ENCODE assay signal across 9 cellular contexts in genomic region chr7:121278120-121279021, GRCh38. TPM values are rescaled to one million over a fixed set of nuclear protein-coding genes. Genes with fewer than 3 reads are reported as not detected.
DNase-seq lines count a peak whose midpoint lies in the region; ATAC-seq, FAIRE-seq and TF ChIP-seq lines count a peak whose summit lies in the region.
"Had no signal": no experiment of that assay in that cellular context is flagged by ENCODE, and none has a peak within 500 bp of the region (broad histone marks: within the 10 kb centered on the region; RNA-seq: fewer than 3 reads in every experiment).

No MANE protein-coding gene starts in this region.

- BruUV-seq in K562 (replicated peaks; lab: Mats Ljungman, UMichigan) (no TSS peak), HepG2 (replicated peaks; lab: Mats Ljungman, UMichigan) (no TSS peak)

- no peak for TF ChIP-seq CTCF in K562 (IDR thresholded peaks at IDR 0.05 in 2 of 3, conservative IDR thresholded peaks at IDR 0.05 in 1 of 3; ENCODE audit: insufficient read depth in 2 of 3, low read depth in 1 of 3, low read length in 3 of 3)
- no peak for TF ChIP-seq CTCF in HepG2 (CRISPR knock-in tag; IDR thresholded peaks at IDR 0.05)

- DNase-seq in COLO829 (ENCODE audit: low spot score): peak; percentile 72
- peak in 2 of 4 experiments; percentile 39 to 50 for DNase-seq in K562 (ENCODE audit: extremely low read depth in 1 of 4, low spot score in 3 of 4)
- DNase-seq in HepG2 (ENCODE audit: low spot score): no peak
- DNase-seq in left lobe of liver (ENCODE audit: low spot score): no peak
- DNase-seq in aorta: no peak
- DNase-seq in CD1c-positive myeloid dendritic cell (ENCODE audit: extremely low spot score): no peak

- H4K20me1 ChIP-seq in K562 (replicated peaks; ENCODE audit: control insufficient read depth, insufficient read depth, low read length) (no peaks in the 10 kb centered on the region), HepG2 (ENCODE audit: insufficient read depth, low read length) (no peaks in the 10 kb centered on the region)

- in situ Hi-C loops in K562 (cut with MboI): no loop called here
- in situ Hi-C loops in HepG2 (cut with HindIII; ENCODE audit: extremely low pct_ligation_motif_present, low pct_unique_long_range_greater_than_20kb): no loop called here

- WGBS in K562 (ENCODE audit: insufficient coverage, low coverage, missing lambda C conversion rate): 9% methylated on average over 2 of the region's 2 CpGs
- WGBS in HepG2 (ENCODE audit: low lambda C conversion rate): 34% methylated on average over 2 of the region's 2 CpGs
- 47 to 61% methylated on average over 2 of the region's 2 CpGs for WGBS in aorta, 2 donors

- FAIRE-seq in K562 (lab: Jason Lieb, UNC) (no peak), HepG2 (lab: Jason Lieb, UNC) (no peak)

- CTCF ChIA-PET in K562 (lab: Yijun Ruan, JAX; ENCODE audit: low intra/inter-chr PET ratio) (no interaction called here), HepG2 (lab: Yijun Ruan, JAX; ENCODE audit: low intra/inter-chr PET ratio, low total read pairs) (no interaction called here)

- peaks cover 98% of the 10 kb centered on the region for H3K36me3 ChIP-seq in K562 (ENCODE audit: control insufficient read depth, insufficient read depth, low read length)
- no peaks in the 10 kb centered on the region for H3K36me3 ChIP-seq in HepG2 (replicated peaks in 1 of 2; ENCODE audit: control insufficient read depth in 1 of 2, insufficient read depth in 2 of 2, low read length in 2 of 2)
- peaks cover 0 to 3% of the 10 kb centered on the region in 2 donors for H3K36me3 ChIP-seq in aorta (ENCODE audit: control insufficient read depth in 1 of 2, insufficient read depth in 2 of 2, low read length in 1 of 2)

- peak overlapping the region; percentile 52; the same call in 2 of the 3 replicates for H3K27ac ChIP-seq in K562 (ENCODE audit: extremely low read depth, low read depth, low read length)
- no peak overlapping the region for H3K27ac ChIP-seq in HepG2 (ENCODE audit: extremely low read length, insufficient read depth, low read length)
- no peak overlapping the region for H3K27ac ChIP-seq in aorta (ENCODE audit: low read depth in 1 of 2, low read length in 2 of 2)

- H2AFZ ChIP-seq in K562 (ENCODE audit: low read depth, low read length): no peak overlapping the region
- H2AFZ ChIP-seq in HepG2 (ENCODE audit: low read length): no peak overlapping the region

- H3K4me3 ChIP-seq in K562: no peak overlapping the region
- no peak overlapping the region for H3K4me3 ChIP-seq in HepG2 (replicated peaks in 1 of 3; ENCODE audit: insufficient read depth in 1 of 3, low read depth in 2 of 3, low read length in 3 of 3)
- no peak overlapping the region for H3K4me3 ChIP-seq in aorta (ENCODE audit: low read length in 2 of 2)

- intact Hi-C loops in K562 (cut with micrococcal nuclease): no loop called here
- intact Hi-C loops in HepG2 (cut with micrococcal nuclease; ENCODE audit: unreplicated experiment): no loop called here
- intact Hi-C loops in aorta (cut with DNase I): no loop called here

- H3K4me1 ChIP-seq in K562 (replicated peaks in 1 of 2; ENCODE audit: control insufficient read depth in 2 of 2, insufficient read depth in 2 of 2, low read length in 2 of 2) (peaks cover 0 to 12% of the 10 kb centered on the region in 2 experiments; a peak in 2 of 5 replicates), HepG2 (ENCODE audit: insufficient read depth, low read length) (no peaks in the 10 kb centered on the region), aorta (ENCODE audit: control insufficient read depth in 1 of 2, insufficient read depth in 2 of 2, low read length in 2 of 2) (peaks cover 0 to 2% of the 10 kb centered on the region in 2 donors)

- H3K9me3 ChIP-seq in K562 (replicated peaks; ENCODE audit: control insufficient read depth, insufficient read depth, low read depth, low read length): peaks cover 5% of the 10 kb centered on the region
- no peaks in the 10 kb centered on the region for H3K9me3 ChIP-seq in HepG2 (ENCODE audit: low read length)
- no peaks in the 10 kb centered on the region for H3K9me3 ChIP-seq in aorta (ENCODE audit: control insufficient read depth, low read length)

- H3K9me1 ChIP-seq in K562 (ENCODE audit: control insufficient read depth, insufficient read depth, low read length): no peaks in the 10 kb centered on the region

- H3K9ac ChIP-seq in K562 (ENCODE audit: insufficient read depth in 1 of 2, low read depth in 2 of 2, low read length in 2 of 2): no peak overlapping the region
- H3K9ac ChIP-seq in HepG2 (ENCODE audit: insufficient read depth, low read depth, low read length): no peak overlapping the region

- no peaks in the 10 kb centered on the region for H3K27me3 ChIP-seq in K562 (ENCODE audit: control insufficient read depth in 2 of 2, insufficient read depth in 2 of 2, low read length in 2 of 2)
- no peaks in the 10 kb centered on the region for H3K27me3 ChIP-seq in HepG2 (ENCODE audit: control insufficient read depth in 1 of 2, insufficient read depth in 2 of 2, low read length in 2 of 2)
- no peaks in the 10 kb centered on the region for H3K27me3 ChIP-seq in aorta (ENCODE audit: control insufficient read depth in 1 of 2, insufficient read depth in 2 of 2, low read length in 1 of 2)

- ATAC-seq in GM19468 (IDR thresholded peaks at IDR 0.05; ENCODE audit: extremely low read depth, unreplicated experiment): peak; percentile 99
- peak; percentile 100 for ATAC-seq in HG03439 (IDR thresholded peaks at IDR 0.05; ENCODE audit: unreplicated experiment)
- ATAC-seq in K562: peak; percentile 71
- no peak for ATAC-seq in HepG2
- no peak for ATAC-seq in left lobe of liver
- no peak for ATAC-seq in aorta (ENCODE audit: low FRiP score)

- POLR2A ChIA-PET in K562 (lab: Yijun Ruan, JAX): interaction anchor here (0.5 to 1.6 kb wide), 2 partner anchors 10 to 108 kb away, joined by 3 read pairs; no protein-coding TSS in a partner anchor
- POLR2A ChIA-PET in HepG2 (lab: Yijun Ruan, JAX): no interaction called here

- no peaks in the 10 kb centered on the region for H3K79me2 ChIP-seq in K562 (ENCODE audit: control insufficient read depth, insufficient read depth, low read length)
- no peaks in the 10 kb centered on the region for H3K79me2 ChIP-seq in HepG2 (ENCODE audit: insufficient read depth, low read length)

- TF ChIP-seq POLR2A in K562 (conservative IDR thresholded peaks at IDR 0.05) (no peak), HepG2 (IDR thresholded peaks at IDR 0.05; ENCODE audit: insufficient read depth in 1 of 2, low read depth in 2 of 2, low read length in 2 of 2) (no peak)

- TF ChIP-seq RAD21 in K562 (CRISPR knock-in tag; conservative IDR thresholded peaks at IDR 0.05 in 1 of 2, IDR thresholded peaks at IDR 0.05 in 1 of 2): no peak
- TF ChIP-seq RAD21 in HepG2 (CRISPR knock-in tag; IDR thresholded peaks at IDR 0.05): no peak

- H3K4me2 ChIP-seq in K562 (ENCODE audit: insufficient read depth, low read length) (no peak overlapping the region), HepG2 (ENCODE audit: low read depth, low read length) (no peak overlapping the region)

- TF ChIP-seq EP300 in K562 (IDR thresholded peaks at IDR 0.05; ENCODE audit: low read length): peak; percentile 81
- no peak for TF ChIP-seq EP300 in HepG2 (IDR thresholded peaks at IDR 0.05; ENCODE audit: low read depth in 2 of 2, low read length in 2 of 2)
- no peak for TF ChIP-seq EP300 in HepG2 (CRISPR knock-in tag; IDR thresholded peaks at IDR 0.05; ENCODE audit: borderline replicate concordance)

TF ChIP-seq in HepG2, 621 proteins besides CTCF, POLR2A, EP300 and RAD21:
- TF ChIP-seq GATA4 (IDR thresholded peaks at IDR 0.05; ENCODE audit: borderline replicate concordance, low read depth): no peak
- TF ChIP-seq BORCS8-MEF2B (CRISPR knock-in tag; IDR thresholded peaks at IDR 0.05): no peak
- no peak for TF ChIP-seq HNF4A (CRISPR knock-in tag; IDR thresholded peaks at IDR 0.05)

RNA-seq across cellular contexts. Expression of gene WNT16, which starts 50.4 kb away (rescaled TPM):
- total RNA-seq in K562 (2011; cell fraction: chromatin; rRNA removed; ENCODE audit: low replicate concordance): not detected in 2 replicates
- not detected in 2 replicates for total RNA-seq in K562 (2011; cell fraction: nucleolus; rRNA removed)
- total RNA-seq in K562 (2011; cell fraction: nucleoplasm; rRNA removed): not detected in 2 replicates
- total RNA-seq in K562 (2014; rRNA removed) (not detected in 2 replicates), K562 (2014; rRNA removed; fragmentation: Illumina TruSeq; extraction: Trizol) (not detected in 2 replicates), K562 (2015; rRNA removed; fragmentation: Illumina TruSeq; extraction: Trizol) (not detected in 2 replicates), K562 (2021) (not detected in 2 replicates), HepG2 (2016; rRNA removed; fragmentation: Illumina TruSeq; extraction: Trizol) (not detected in 2 replicates), left lobe of liver (not detected), aorta (not detected)
- polyA plus RNA-seq in K562 (2011; rRNA removed) (not detected in 2 replicates), K562 (2014; fragmentation: Illumina TruSeq; extraction: Trizol) (not detected in 2 replicates), K562 (2014; fragmentation: Nextera tagmentation; extraction: Ambion mirVana) (under 1 TPM; 0.06 to 0.07 TPM), K562 (2014; rRNA removed) (not detected in 2 replicates), HepG2 (2011; rRNA removed) (not detected in 2 replicates), aorta (not detected)
- not detected in 2 replicates for polyA plus RNA-seq in K562 (2011; cell fraction: cytosol; rRNA removed)
- polyA plus RNA-seq in K562 (2011; cell fraction: nucleus; rRNA removed): not detected in 2 replicates
- 0.05 and 0.15 TPM in 2 replicates for polyA plus RNA-seq in K562 (2012)
- polyA minus RNA-seq in K562 (2011; rRNA and poly(A)+ RNA removed): not detected in 2 replicates
- not detected in 2 replicates for polyA minus RNA-seq in K562 (2011; cell fraction: cytosol; rRNA and poly(A)+ RNA removed)
- not detected in 2 replicates for polyA minus RNA-seq in K562 (2011; cell fraction: nucleus; rRNA and poly(A)+ RNA removed)
- not detected in 2 replicates for total RNA-seq in HepG2 (2016; cell fraction: cytosol; rRNA removed; fragmentation: Illumina TruSeq; extraction: Trizol; ENCODE audit: low read depth)
- total RNA-seq in HepG2 (2016; cell fraction: insoluble cytoplasmic fraction; rRNA removed; fragmentation: Illumina TruSeq; extraction: Trizol): not detected in 2 replicates
- not detected in 2 replicates for total RNA-seq in HepG2 (2016; cell fraction: membrane; rRNA removed; fragmentation: Illumina TruSeq; extraction: Trizol)
- not detected in 2 replicates for total RNA-seq in HepG2 (2016; cell fraction: nucleus; rRNA removed; fragmentation: Illumina TruSeq; extraction: Trizol)
- polyA plus RNA-seq in HepG2 (2011; cell fraction: cytosol; rRNA removed): not detected in 2 replicates
- polyA plus RNA-seq in HepG2 (2011; cell fraction: nucleus; rRNA removed): not detected in 2 replicates
- not detected in 2 replicates for polyA plus RNA-seq in HepG2 (2012)
- polyA plus RNA-seq in HepG2 (2016; cell fraction: cytosol; fragmentation: Illumina TruSeq; extraction: Trizol; ENCODE audit: low read depth): not detected in 2 replicates
- not detected in 2 replicates for polyA plus RNA-seq in HepG2 (2016; cell fraction: insoluble cytoplasmic fraction; fragmentation: Illumina TruSeq; extraction: Trizol; ENCODE audit: low read depth)
- not detected in 2 replicates for polyA plus RNA-seq in HepG2 (2016; cell fraction: membrane; fragmentation: Illumina TruSeq; extraction: Trizol; ENCODE audit: low read depth)
- not detected in 2 replicates for polyA plus RNA-seq in HepG2 (2016; cell fraction: nucleus; fragmentation: Illumina TruSeq; extraction: Trizol; ENCODE audit: insufficient read depth, low read depth)
- polyA minus RNA-seq in HepG2 (2011; rRNA and poly(A)+ RNA removed; ENCODE audit: low replicate concordance): not detected in 2 replicates
- not detected in 2 replicates for polyA minus RNA-seq in HepG2 (2011; cell fraction: cytosol; rRNA and poly(A)+ RNA removed)
- polyA minus RNA-seq in HepG2 (2011; cell fraction: nucleus; rRNA and poly(A)+ RNA removed): not detected in 2 replicates
- polyA plus RNA-seq: adipose tissue had no signal

Comparison
In these comparisons a context has a peak if more than half of its experiments do, and no peak if none do; other contexts are left out.
1. ATAC-seq: peak in GM19468 (single experiment), HG03439 (single experiment) and K562 (single experiment); none in HepG2 (single experiment), left lobe of liver (single experiment) and aorta (single experiment).